1 cellular context compared by ENCODE assay signal in genomic region chr19:40274585-40275544, GRCh38.
TF ChIP-seq lines count a peak whose summit lies in the region.

No MANE protein-coding gene starts in this region.

TF ChIP-seq in H1, 55 proteins besides CTCF, POLR2A, EP300 and RAD21:
- TF ChIP-seq TCF12 (IDR thresholded peaks at IDR 0.05; ENCODE audit: low read depth, low read length) = no peak
- TF ChIP-seq CEBPB (IDR thresholded peaks at IDR 0.05; ENCODE audit: low read depth, low read length) = no peak
- no peak for TF ChIP-seq SP4 (IDR thresholded peaks at IDR 0.05; ENCODE audit: low read length)
- TF ChIP-seq RNF2 (IDR thresholded peaks at IDR 0.05; ENCODE audit: borderline replicate concordance, low read depth, low read length, missing control alignments, poor library complexity, severe bottlenecking) = no peak
- TF ChIP-seq RFX5 (IDR thresholded peaks at IDR 0.05; ENCODE audit: borderline replicate concordance, low read depth, low read length) = no peak
